In the genomic region with DNA sequence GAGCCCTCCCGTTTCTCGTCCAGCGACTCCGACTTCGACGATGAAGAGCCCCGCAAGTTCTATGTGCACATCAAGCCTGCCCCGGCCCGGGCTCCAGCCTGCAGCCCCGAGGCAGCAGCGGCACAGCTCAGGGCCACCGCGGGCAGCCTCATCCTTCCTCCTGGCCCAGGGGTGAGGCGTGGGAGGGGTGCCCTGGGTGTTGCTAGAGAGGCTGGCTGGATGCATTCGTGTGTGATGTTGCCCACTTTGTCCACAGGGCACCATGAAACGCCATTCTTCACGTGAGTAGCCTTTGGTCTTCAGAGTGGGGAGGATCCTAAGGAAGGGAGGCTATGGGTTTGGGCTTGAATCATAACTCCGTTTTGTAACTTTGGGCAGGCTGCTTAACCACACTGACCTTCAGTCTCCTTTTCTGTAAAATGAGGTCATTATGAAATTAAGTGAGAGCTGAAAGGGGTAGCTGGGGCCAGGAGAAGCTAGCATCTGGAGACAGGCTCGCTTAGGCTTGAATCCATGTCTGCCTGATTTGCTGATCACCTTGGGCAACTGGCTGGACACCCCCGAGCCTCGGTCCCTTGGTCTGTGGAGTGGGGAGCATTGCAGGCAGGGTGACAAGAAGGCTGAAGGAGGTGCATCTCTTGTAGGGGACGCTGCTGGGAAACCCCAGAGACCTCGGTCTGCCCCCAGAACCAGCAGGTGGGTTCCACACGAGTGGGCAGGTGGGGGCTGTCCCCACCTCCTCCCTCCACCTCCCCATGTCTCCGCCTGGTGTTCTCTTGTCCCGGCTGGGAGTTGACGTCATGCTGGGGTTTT, we compare ENCODE assay signal across 9 cellular contexts. TPM values are rescaled to one million over a fixed set of nuclear protein-coding genes. Genes with fewer than 3 reads are reported as not detected.
A peak's percentile ranks its signal among the peaks of the same experiment; 100 is the strongest.
DNase-seq lines count a peak whose midpoint lies in the region; ATAC-seq and TF ChIP-seq lines count a peak whose summit lies in the region.
"Had no signal": no experiment of that assay in that cellular context is flagged by ENCODE, and none has a peak within 500 bp of the region (broad histone marks: within the 10 kb centered on the region; RNA-seq: fewer than 3 reads in every experiment).

No MANE protein-coding gene starts in this region.

- TF ChIP-seq CTCF in prostate gland (IDR thresholded peaks at IDR 0.05), result no peak

- peak overlapping the region; percentile 38 for H3K27ac Mint-ChIP-seq in activated T-helper 2 cell treated with anti-CD3 and anti-CD28 coated beads, Interferon-gamma antibody, Interleukin-2, Interleukin-4, amounts not matched to agents 10 μg/mL and 5 μg/mL and 100 μg/mL, durations not matched to agents 14 hours and 24 hours and 36 hours
- H3K27ac Mint-ChIP-seq: natural killer cell had no signal

- no peaks in the 10 kb centered on the region for H3K9me3 Mint-ChIP-seq in activated T-helper 2 cell treated with anti-CD3 and anti-CD28 coated beads, Interferon-gamma antibody, Interleukin-2, Interleukin-4, amounts not matched to agents 10 μg/mL and 5 μg/mL and 100 μg/mL, durations not matched to agents 14 hours and 24 hours and 36 hours
- H3K9me3 Mint-ChIP-seq: natural killer cell had no signal

- no peak for TF ChIP-seq POLR2A in prostate gland (IDR thresholded peaks at IDR 0.05)

- H3K27me3 ChIP-seq in BLaER1, result no peaks in the 10 kb centered on the region
- H3K27me3 ChIP-seq in prostate gland (replicated peaks; ENCODE audit: insufficient read depth), result peaks cover 2% of the 10 kb centered on the region

- DNase-seq in activated T-helper 2 cell treated with anti-CD3 and anti-CD28 coated beads, Interferon-gamma antibody, Interleukin-2, Interleukin-4, amounts not matched to agents 10 μg/mL and 5 μg/mL and 100 μg/mL, durations not matched to agents 14 hours and 24 hours and 36 hours (ENCODE audit: low spot score), result no peak
- DNase-seq in prostate gland (ENCODE audit: low spot score) (no peak), COLO668 (lab: John Stamatoyannopoulos, UW; ENCODE audit: unreplicated experiment) (no peak), Kasumi-1 (lab: John Stamatoyannopoulos, UW) (no peak)
- DNase-seq in activated CD4-positive, alpha-beta T cell treated with anti-CD3 and anti-CD28 coated beads, Interleukin-2, amount 50 U/mL, for 48 hours, result no peak

- 74% methylated on average over 26 of the region's 27 CpGs for WGBS in prostate gland

- intact Hi-C loops in activated T-helper 2 cell treated with anti-CD3 and anti-CD28 coated beads, Interferon-gamma antibody, Interleukin-2, Interleukin-4, amounts not matched to agents 10 μg/mL and 5 μg/mL and 100 μg/mL, durations not matched to agents 14 hours and 24 hours and 36 hours (cut with micrococcal nuclease), result loop anchor here (5.0 kb wide), 1 partner anchor 59 kb away; a partner anchor contains a TSS
- intact Hi-C loops in prostate gland (cut with DNase I), result loop anchor here (10.0 kb wide), 1 partner anchor 171 kb away; no protein-coding TSS in a partner anchor

- peak overlapping the region; percentile 58 for H3K4me2 ChIP-seq in BLaER1

- ATAC-seq in GM19324 (IDR thresholded peaks at IDR 0.05; ENCODE audit: low FRiP score, unreplicated experiment) (peak; percentile 51), HG03060 (IDR thresholded peaks at IDR 0.05; ENCODE audit: low read depth, unreplicated experiment) (peak; percentile 50)

- H3K36me3 ChIP-seq in BLaER1 (peaks cover 80% of the 10 kb centered on the region), prostate gland (no peaks in the 10 kb centered on the region)

- H3K36me3 Mint-ChIP-seq in activated T-helper 2 cell treated with anti-CD3 and anti-CD28 coated beads, Interferon-gamma antibody, Interleukin-2, Interleukin-4, amounts not matched to agents 10 μg/mL and 5 μg/mL and 100 μg/mL, durations not matched to agents 14 hours and 24 hours and 36 hours (ENCODE audit: low read depth), result peaks cover 68% of the 10 kb centered on the region
- H3K36me3 Mint-ChIP-seq: natural killer cell had no signal

- no peaks in the 10 kb centered on the region for H3K27me3 Mint-ChIP-seq in activated T-helper 2 cell treated with anti-CD3 and anti-CD28 coated beads, Interferon-gamma antibody, Interleukin-2, Interleukin-4, amounts not matched to agents 10 μg/mL and 5 μg/mL and 100 μg/mL, durations not matched to agents 14 hours and 24 hours and 36 hours (ENCODE audit: low read depth)

- peaks cover 24% of the 10 kb centered on the region for H3K4me1 ChIP-seq in BLaER1
- H3K4me1 ChIP-seq in prostate gland (replicated peaks), result no peaks in the 10 kb centered on the region

- peak overlapping the region; percentile 38; the same call in 1 of the 2 replicates for H3K9ac ChIP-seq in BLaER1

- H3K9me3 ChIP-seq in BLaER1, result no peaks in the 10 kb centered on the region
- H3K9me3 ChIP-seq in prostate gland, result no peaks in the 10 kb centered on the region

- no peak overlapping the region for H3K4me3 Mint-ChIP-seq in activated T-helper 2 cell treated with anti-CD3 and anti-CD28 coated beads, Interferon-gamma antibody, Interleukin-2, Interleukin-4, amounts not matched to agents 10 μg/mL and 5 μg/mL and 100 μg/mL, durations not matched to agents 14 hours and 24 hours and 36 hours (ENCODE audit: low read depth)
- H3K4me3 Mint-ChIP-seq: natural killer cell had no signal

- H4K20me1 ChIP-seq in BLaER1, result peaks cover 30% of the 10 kb centered on the region

- H3K4me1 Mint-ChIP-seq in activated T-helper 2 cell treated with anti-CD3 and anti-CD28 coated beads, Interferon-gamma antibody, Interleukin-2, Interleukin-4, amounts not matched to agents 10 μg/mL and 5 μg/mL and 100 μg/mL, durations not matched to agents 14 hours and 24 hours and 36 hours (ENCODE audit: low read depth), result peaks cover 12% of the 10 kb centered on the region

- H3K27ac ChIP-seq in BLaER1, result peak overlapping the region; percentile 51
- H3K27ac ChIP-seq in prostate gland, result no peak overlapping the region

- H3K4me3 ChIP-seq in BLaER1, result no peak overlapping the region
- no peak overlapping the region for H3K4me3 ChIP-seq in prostate gland

RNA-seq across cellular contexts. Expression of a gene that starts 18.7 kb away (rescaled TPM):
- total RNA-seq in activated T-helper 2 cell treated with anti-CD3 and anti-CD28 coated beads, Interferon-gamma antibody, Interleukin-2, Interleukin-4, amounts not matched to agents 10 μg/mL and 5 μg/mL and 100 μg/mL, durations not matched to agents 14 hours and 24 hours and 36 hours, result not detected in 2 replicates
- total RNA-seq in prostate gland, result 10 to 100 TPM in 1 of 2 donors, 1 to 10 TPM in 1; 5.2 to 11.9 TPM
- total RNA-seq: natural killer cell had no signal

RNA-seq across cellular contexts. Expression of a gene that starts 24.9 kb away (rescaled TPM):
- total RNA-seq in activated T-helper 2 cell treated with anti-CD3 and anti-CD28 coated beads, Interferon-gamma antibody, Interleukin-2, Interleukin-4, amounts not matched to agents 10 μg/mL and 5 μg/mL and 100 μg/mL, durations not matched to agents 14 hours and 24 hours and 36 hours, result 74.7 and 75.6 TPM in 2 replicates
- total RNA-seq in prostate gland, result 10 to 100 TPM in 1 of 2 donors, 1 to 10 TPM in 1; 1.3 to 10.7 TPM

RNA-seq across cellular contexts. Expression of a gene that starts 45.1 kb away (rescaled TPM):
- 6.2 and 6.9 TPM in 2 replicates for total RNA-seq in activated T-helper 2 cell treated with anti-CD3 and anti-CD28 coated beads, Interferon-gamma antibody, Interleukin-2, Interleukin-4, amounts not matched to agents 10 μg/mL and 5 μg/mL and 100 μg/mL, durations not matched to agents 14 hours and 24 hours and 36 hours
- total RNA-seq in prostate gland, result 100 to 1,000 TPM in 1 of 2 donors, not detected in 1; 117 TPM

RNA-seq across cellular contexts. Expression of a gene that starts 56.9 kb away (rescaled TPM):
- 66.7 and 80.3 TPM in 2 replicates for total RNA-seq in activated T-helper 2 cell treated with anti-CD3 and anti-CD28 coated beads, Interferon-gamma antibody, Interleukin-2, Interleukin-4, amounts not matched to agents 10 μg/mL and 5 μg/mL and 100 μg/mL, durations not matched to agents 14 hours and 24 hours and 36 hours
- total RNA-seq in prostate gland, result 10 to 100 TPM; 34.9 to 61.1 TPM
